In genomic region chr7:140673063-140673769, GRCh38 we compare ENCODE assay signal across 8 cellular contexts. TPM values are rescaled to one million over a fixed set of nuclear protein-coding genes. Genes with fewer than 3 reads are reported as not detected.
DNase-seq lines count a peak whose midpoint lies in the region; ATAC-seq and TF ChIP-seq lines count a peak whose summit lies in the region.

No MANE protein-coding gene starts in this region.

- H3K27me3 Mint-ChIP-seq in neural progenitor cell (ENCODE audit: insufficient read depth, low read depth) = peaks cover 20% of the 10 kb centered on the region

- peak overlapping the region; percentile 97 for H3K4me2 ChIP-seq in fibroblast of lung (ENCODE audit: extremely low read depth, insufficient read depth, low read length)
- H3K4me2 ChIP-seq in neural progenitor cell = peak overlapping the region; percentile 95

- no peak for TF ChIP-seq CTCF in fibroblast of lung (conservative IDR thresholded peaks at IDR 0.05 in 1 of 2, IDR thresholded peaks at IDR 0.05 in 1 of 2; ENCODE audit: low read depth in 1 of 2, low read length in 2 of 2)
- no peak for TF ChIP-seq CTCF in neural progenitor cell (IDR thresholded peaks at IDR 0.05)

- no peaks in the 10 kb centered on the region for H3K9me3 Mint-ChIP-seq in neural progenitor cell

- H3K4me1 ChIP-seq in fibroblast of lung (ENCODE audit: control insufficient read depth, extremely low read depth, insufficient read depth, low read length) (peaks cover 4% of the 10 kb centered on the region), neural progenitor cell (peaks cover 6% of the 10 kb centered on the region), subcutaneous abdominal adipose tissue (ENCODE audit: control insufficient read depth in 5 of 5, insufficient read depth in 5 of 5, low read length in 5 of 5) (peaks cover 0 to 44% (median 32%) of the 10 kb centered on the region in 5 donors)

- peak overlapping the region; percentile 82 for H3K4me3 Mint-ChIP-seq in neural progenitor cell

- H3K4me3 ChIP-seq in fibroblast of lung (replicated peaks in 1 of 4; ENCODE audit: control extremely low read depth in 1 of 4, insufficient read depth in 1 of 4, low read depth in 3 of 4, low read length in 4 of 4) (peak overlapping the region; percentile 52 to 73 (median 64)), neural progenitor cell (peak overlapping the region; percentile 70), subcutaneous abdominal adipose tissue (ENCODE audit: low read depth in 1 of 5, low read length in 5 of 5) (peak overlapping the region; percentile 54 to 87 (median 82))

- DNase-seq in NCI-H187 (lab: John Stamatoyannopoulos, UW) (peak; percentile 21 to 69), NCI-H187 treated with DMSO at 0.1 percent for 48 hours (lab: John Stamatoyannopoulos, UW) (no peak), NCI-H345 treated with DMSO at 0.1 percent for 48 hours (lab: John Stamatoyannopoulos, UW; ENCODE audit: unreplicated experiment) (peak; percentile 50), activated T-cell treated with anti-CD3 and anti-CD28 coated beads for 48 hours (ENCODE audit: low read depth) (peak; percentile 50), fibroblast of lung (ENCODE audit: low read depth in 2 of 2) (peak in 1 of 2 donors; percentile 12), neural progenitor cell (ENCODE audit: low spot score) (peak; percentile 57)

- H3K27me3 ChIP-seq in fibroblast of lung (ENCODE audit: control insufficient read depth, insufficient read depth, low read length) (no peaks in the 10 kb centered on the region), neural progenitor cell (peaks cover 29% of the 10 kb centered on the region), subcutaneous abdominal adipose tissue (ENCODE audit: control insufficient read depth in 5 of 5, insufficient read depth in 4 of 5, low read length in 5 of 5) (no peaks in the 10 kb centered on the region)

- H3K79me2 ChIP-seq in fibroblast of lung (ENCODE audit: control insufficient read depth, insufficient read depth, low read length) (no peaks in the 10 kb centered on the region), neural progenitor cell (ENCODE audit: low read depth) (no peaks in the 10 kb centered on the region)

- H3K9ac ChIP-seq in fibroblast of lung (ENCODE audit: insufficient read depth, low read length) = peak overlapping the region; percentile 57
- no peak overlapping the region for H3K9ac ChIP-seq in neural progenitor cell
- H3K9ac ChIP-seq in subcutaneous abdominal adipose tissue (ENCODE audit: low read length in 5 of 5) = peak overlapping the region in 4 of 5 donors; percentile 56 to 85 (median 82)

- H4K20me1 ChIP-seq in fibroblast of lung (ENCODE audit: control insufficient read depth, extremely low read depth, insufficient read depth, low read length) (no peaks in the 10 kb centered on the region), neural progenitor cell (ENCODE audit: low read depth) (no peaks in the 10 kb centered on the region)

- H3F3A ChIP-seq in neural progenitor cell (ENCODE audit: low read depth) = peaks cover 25% of the 10 kb centered on the region

- H2AFZ ChIP-seq in fibroblast of lung (ENCODE audit: low read length) (peak overlapping the region; percentile 85), neural progenitor cell (replicated peaks) (peak overlapping the region; percentile 82)

- H3K27ac ChIP-seq in fibroblast of lung (ENCODE audit: insufficient read depth, low read length) (peak overlapping the region; percentile 23), neural progenitor cell (no peak overlapping the region), subcutaneous abdominal adipose tissue (ENCODE audit: low read depth, low read length) (peak overlapping the region; percentile 69)

- H3K36me3 Mint-ChIP-seq in neural progenitor cell = peaks cover 2% of the 10 kb centered on the region

- peak; percentile 45 for ATAC-seq in HG02852 (IDR thresholded peaks at IDR 0.05; ENCODE audit: unreplicated experiment)

- H3K36me3 ChIP-seq in fibroblast of lung (ENCODE audit: control insufficient read depth, insufficient read depth, low read length) = no peaks in the 10 kb centered on the region
- no peaks in the 10 kb centered on the region for H3K36me3 ChIP-seq in neural progenitor cell
- H3K36me3 ChIP-seq in subcutaneous abdominal adipose tissue (ENCODE audit: control insufficient read depth in 5 of 5, insufficient read depth in 5 of 5, low read length in 5 of 5) = peaks cover 0 to 5% (median 0%) of the 10 kb centered on the region in 5 donors

- H3K4me1 Mint-ChIP-seq in neural progenitor cell = peaks cover 13% of the 10 kb centered on the region

- H3K9me3 ChIP-seq in fibroblast of lung (ENCODE audit: control insufficient read depth, insufficient read depth, low read depth, low read length) (no peaks in the 10 kb centered on the region), neural progenitor cell (ENCODE audit: low read depth) (no peaks in the 10 kb centered on the region), subcutaneous abdominal adipose tissue (ENCODE audit: control insufficient read depth in 5 of 5, low read length in 5 of 5) (no peaks in the 10 kb centered on the region)

- no peak overlapping the region for H3K27ac Mint-ChIP-seq in neural progenitor cell

RNA-seq across cellular contexts. Expression of gene ADCK2, which starts 0.5 kb away (rescaled TPM):
- total RNA-seq in fibroblast of lung (24.9 and 37.5 TPM in 2 replicates), neural progenitor cell (ENCODE audit: low replicate concordance) (7.8 and 12.3 TPM in 2 replicates)
- 7.1 and 9.5 TPM in 2 replicates for polyA plus RNA-seq in fibroblast of lung
- polyA plus RNA-seq in fibroblast of lung (2012) = 7.9 and 11.0 TPM in 2 replicates
- polyA minus RNA-seq in fibroblast of lung (ENCODE audit: low replicate concordance) = 7.0 and 12.7 TPM in 2 replicates

RNA-seq across cellular contexts. Expression of gene NDUFB2, which starts 23.3 kb away (rescaled TPM):
- total RNA-seq in fibroblast of lung (44.9 and 116 TPM in 2 replicates), neural progenitor cell (ENCODE audit: low replicate concordance) (241 and 310 TPM in 2 replicates)
- 283 and 307 TPM in 2 replicates for polyA plus RNA-seq in fibroblast of lung
- 363 and 375 TPM in 2 replicates for polyA plus RNA-seq in fibroblast of lung (2012)
- 98.1 and 104 TPM in 2 replicates for polyA minus RNA-seq in fibroblast of lung (ENCODE audit: low replicate concordance)

RNA-seq across cellular contexts. Expression of gene DENND2A, which starts 32.6 kb away (rescaled TPM):
- total RNA-seq in fibroblast of lung = 39.0 and 40.8 TPM in 2 replicates
- polyA plus RNA-seq in fibroblast of lung = 25.8 and 30.6 TPM in 2 replicates
- polyA plus RNA-seq in fibroblast of lung (2012) = 30.7 and 33.8 TPM in 2 replicates
- polyA minus RNA-seq in fibroblast of lung (ENCODE audit: low replicate concordance) = 53.6 and 70.6 TPM in 2 replicates
- 23.7 and 27.0 TPM in 2 replicates for total RNA-seq in neural progenitor cell (ENCODE audit: low replicate concordance)
